Comparison of ENCODE assay signal across 5 cellular contexts in the genomic region with DNA sequence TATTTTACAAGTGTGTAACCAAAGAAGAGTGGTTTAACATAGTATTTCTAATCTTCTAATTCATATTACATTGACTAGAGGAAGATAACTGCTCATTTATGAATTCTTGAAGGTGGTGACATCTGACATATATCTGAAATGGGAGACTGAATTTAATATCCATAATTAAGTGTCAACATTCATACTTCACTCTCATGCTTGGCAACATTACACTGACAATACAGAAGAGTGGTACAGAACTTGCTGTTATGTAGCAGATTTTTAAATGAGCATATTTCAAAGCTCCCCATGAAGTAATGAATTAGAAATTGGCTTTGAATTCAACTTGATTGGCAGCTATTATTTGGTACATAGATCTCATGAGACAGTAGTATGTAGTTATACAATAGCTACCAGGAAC.
"Had no signal": no experiment of that assay in that cellular context is flagged by ENCODE, and none has a peak within 500 bp of the region (broad histone marks: within the 10 kb centered on the region; RNA-seq: fewer than 3 reads in every experiment).

No MANE protein-coding gene starts in this region.

- H3K27ac ChIP-seq: HL-60 had no signal

- DNase-seq: IMR-90, KBM-7, KG1 had no signal

- H3K4me3 ChIP-seq: K562 had no signal
